22 cellular contexts compared by ENCODE assay signal in the genomic region with DNA sequence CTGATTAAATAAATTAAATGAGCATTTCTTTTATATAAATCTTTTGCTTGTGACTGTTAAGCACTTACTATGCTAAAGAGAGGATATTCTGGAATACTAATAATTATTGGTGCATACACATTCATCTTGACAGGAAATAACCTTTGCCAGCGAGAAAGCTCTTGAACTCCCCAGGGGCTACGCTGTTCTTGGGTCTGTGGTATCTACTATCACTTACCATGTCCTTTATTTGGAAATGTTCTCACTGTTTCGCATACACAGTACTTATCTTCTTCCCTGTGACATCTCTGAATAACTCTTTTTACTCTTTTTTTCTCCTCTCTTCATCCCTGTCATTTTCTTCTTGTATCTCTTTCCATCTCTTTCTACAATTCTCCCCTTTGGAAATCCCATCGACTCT.
DNase-seq lines count a peak whose midpoint lies in the region; ATAC-seq lines count a peak whose summit lies in the region.
"Had no signal": no experiment of that assay in that cellular context is flagged by ENCODE, and none has a peak within 500 bp of the region (broad histone marks: within the 10 kb centered on the region; RNA-seq: fewer than 3 reads in every experiment).

No MANE protein-coding gene starts in this region.

- H4K8ac ChIP-seq in mesendoderm (ENCODE audit: low read depth, low read length): no peak overlapping the region

- H2BK120ac ChIP-seq in mesendoderm (ENCODE audit: low read depth, low read length): no peak overlapping the region

- H3K36me3 ChIP-seq in BLaER1 treated with 17β-estradiol and CSF1 and Interleukin-3, amounts not matched to agents 10 nM and 100 nM: peaks cover 21 to 77% (median 47%) of the 10 kb centered on the region in 11 experiments
- no peaks in the 10 kb centered on the region for H3K36me3 ChIP-seq in mesendoderm (ENCODE audit: control insufficient read depth, insufficient read depth, low read length)
- H3K36me3 ChIP-seq: Peyer's patch had no signal

- no peak overlapping the region for H3K4me3 ChIP-seq in BLaER1 treated with 17β-estradiol and CSF1 and Interleukin-3, amounts not matched to agents 10 nM and 100 nM
- no peak overlapping the region for H3K4me3 ChIP-seq in mesendoderm (ENCODE audit: low read length)
- H3K4me3 ChIP-seq: Peyer's patch had no signal

- H2BK5ac ChIP-seq in mesendoderm (ENCODE audit: low read length): no peak overlapping the region

- H4K5ac ChIP-seq in mesendoderm (ENCODE audit: low read length): no peak overlapping the region

- no CpG with 5 or more reads among the region's 4 CpGs for WGBS in mesendoderm (ENCODE audit: extremely low coverage, insufficient coverage, low lambda C conversion rate)

- peaks cover 10% of the 10 kb centered on the region for H3K79me1 ChIP-seq in mesendoderm (ENCODE audit: low read length)

- peak; percentile 18 for DNase-seq in mesendoderm
- no peak for DNase-seq in effector CD4-positive, alpha-beta T cell
- no peak for DNase-seq in stimulated activated CD4-positive, alpha-beta T cell treated with anti-CD3 and anti-CD28 coated beads, Interleukin-15, amount 100 ng/mL, for 24 hours
- DNase-seq: activated CD4-positive, CD25-positive, alpha-beta regulatory T cell treated with anti-CD3 and anti-CD28 coated beads, Interleukin-2, amount 50 U/mL, for 72 hours; activated gamma-delta T cell treated with Interleukin-2 at 50 U/mL for 16 hours; activated naive CD8-positive, alpha-beta T cell treated with anti-CD3 and anti-CD28 coated beads, Interleukin-2, amount 50 U/mL, for 24 hours; CD4-positive, alpha-beta T cell; effector CD8-positive, alpha-beta T cell; erythroblast; Kasumi-1; naive B cell; NCI-H187; NCI-H526 treated with DMSO at 0.1 percent for 48 hours; Peyer's patch; stimulated activated CD4-positive, alpha-beta T cell treated with anti-CD3 and anti-CD28 coated beads, Interleukin-1b, Interleukin-23, amount 100 ng/mL, for 48 hours; T-helper 1 cell had no signal

- H3K79me2 ChIP-seq in mesendoderm (ENCODE audit: control insufficient read depth, insufficient read depth, low read length): peaks cover 4% of the 10 kb centered on the region

- H3K9ac ChIP-seq in BLaER1 treated with 17β-estradiol and CSF1 and Interleukin-3, amounts not matched to agents 10 nM and 100 nM: peak overlapping the region in 1 of 11 experiments; percentile 39; a peak in 2 of 22 replicates
- H3K9ac ChIP-seq in mesendoderm (ENCODE audit: low read length): no peak overlapping the region

- H3K4me2 ChIP-seq in BLaER1 treated with 17β-estradiol and CSF1 and Interleukin-3, amounts not matched to agents 10 nM and 100 nM: peak overlapping the region in 8 of 11 experiments; percentile 44 to 77 (median 68); a peak in 17 of 22 replicates
- no peak overlapping the region for H3K4me2 ChIP-seq in mesendoderm (ENCODE audit: low read length)

- peaks cover 0 to 36% (median 22%) of the 10 kb centered on the region in 10 experiments; a peak in 16 of 20 replicates for H3K4me1 ChIP-seq in BLaER1 treated with 17β-estradiol and CSF1 and Interleukin-3, amounts not matched to agents 10 nM and 100 nM
- H3K4me1 ChIP-seq in mesendoderm (ENCODE audit: control insufficient read depth, low read depth, low read length): peaks cover 7% of the 10 kb centered on the region

- ATAC-seq in GM18870 (IDR thresholded peaks at IDR 0.05; ENCODE audit: unreplicated experiment) (peak; percentile 69), HG03565 (IDR thresholded peaks at IDR 0.05; ENCODE audit: unreplicated experiment) (peak; percentile 71), GM21619 (IDR thresholded peaks at IDR 0.05; ENCODE audit: unreplicated experiment) (no peak)
- ATAC-seq: activated naive CD8-positive, alpha-beta T cell treated with anti-CD3 and anti-CD28 coated beads, Interleukin-2, amount 50 U/mL, for 24 hours; HepG2 had no signal

- H2AK5ac ChIP-seq in mesendoderm (ENCODE audit: low read length): no peak overlapping the region

- H3K23ac ChIP-seq in mesendoderm (ENCODE audit: low read length): no peak overlapping the region

- H3K4ac ChIP-seq in mesendoderm (ENCODE audit: low read depth, low read length): no peak overlapping the region

- no peak overlapping the region for H3K56ac ChIP-seq in mesendoderm (ENCODE audit: low read length)

- no peak overlapping the region for H3K18ac ChIP-seq in mesendoderm (ENCODE audit: low read length)

- H3K27me3 ChIP-seq in BLaER1 treated with 17β-estradiol and CSF1 and Interleukin-3, amounts not matched to agents 10 nM and 100 nM: no peaks in the 10 kb centered on the region
- no peaks in the 10 kb centered on the region for H3K27me3 ChIP-seq in mesendoderm (ENCODE audit: insufficient read depth, low read length, poor library complexity)
- H3K27me3 ChIP-seq: Peyer's patch had no signal

- H4K20me1 ChIP-seq in BLaER1 treated with 17β-estradiol and CSF1 and Interleukin-3, amounts not matched to agents 10 nM and 100 nM: peaks cover 0 to 11% (median 0%) of the 10 kb centered on the region in 11 experiments; a peak in 2 of 22 replicates

- H3K9me3 ChIP-seq in BLaER1 treated with 17β-estradiol and CSF1 and Interleukin-3, amounts not matched to agents 10 nM and 100 nM (replicated peaks in 1 of 11): peaks cover 0 to 40% (median 36%) of the 10 kb centered on the region in 11 experiments; a peak in 19 of 22 replicates
- H3K9me3 ChIP-seq: Peyer's patch had no signal

- no peak overlapping the region for H2BK15ac ChIP-seq in mesendoderm (replicated peaks; ENCODE audit: low read depth)

- peak overlapping the region in 4 of 11 experiments; percentile 16 to 62 (median 40); a peak in 5 of 22 replicates for H3K27ac ChIP-seq in BLaER1 treated with 17β-estradiol and CSF1 and Interleukin-3, amounts not matched to agents 10 nM and 100 nM
- no peak overlapping the region for H3K27ac ChIP-seq in mesendoderm (ENCODE audit: low read depth, low read length)
- H3K27ac ChIP-seq: HL-60, Peyer's patch had no signal
